ENCODE assay signal across 8 cellular contexts in the genomic region with DNA sequence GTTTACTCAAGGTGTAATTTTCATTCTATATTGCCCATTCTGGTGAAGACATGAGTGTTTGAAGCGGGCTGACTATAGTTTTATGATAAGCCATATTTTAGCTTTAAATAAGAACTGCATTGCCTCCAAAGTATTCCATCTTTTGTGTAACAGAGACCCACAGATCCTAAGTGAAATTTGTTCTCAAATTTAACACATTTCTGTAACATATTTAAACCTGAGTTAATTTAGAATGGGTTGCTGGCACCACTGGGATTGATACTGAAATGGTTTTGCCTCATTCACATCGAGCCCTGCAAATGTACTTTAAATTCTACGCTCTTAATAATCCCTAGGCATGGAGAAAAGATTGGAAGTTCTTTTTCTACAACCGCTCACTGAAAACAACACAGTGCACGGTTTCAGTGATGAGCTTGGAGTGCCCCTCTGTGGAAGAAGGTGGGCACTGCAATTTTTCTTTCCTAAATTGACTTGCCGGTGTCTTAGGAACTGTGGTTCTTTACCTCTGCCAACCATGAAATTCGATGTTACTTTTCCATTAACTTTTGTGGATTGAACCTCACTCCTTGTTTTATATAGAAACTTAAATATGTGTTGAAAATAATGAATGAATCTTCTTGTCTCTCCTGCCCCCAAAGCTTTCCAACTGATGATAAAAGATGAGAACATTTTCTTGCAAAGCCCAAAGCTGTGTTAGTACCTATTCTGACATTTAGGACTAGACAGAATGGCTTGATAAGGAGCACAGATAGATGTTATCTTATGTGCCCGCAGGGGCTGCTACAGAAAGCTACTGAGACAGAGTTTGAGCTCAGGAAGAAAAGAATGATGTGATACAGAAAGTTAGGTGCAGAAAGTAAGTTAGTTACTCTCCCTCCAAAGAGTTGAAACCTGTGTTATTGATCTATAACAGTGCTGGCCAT.
A peak's percentile ranks its signal among the peaks of the same experiment; 100 is the strongest.
DNase-seq lines count a peak whose midpoint lies in the region; ATAC-seq lines count a peak whose summit lies in the region.

No MANE protein-coding gene starts in this region.

- peaks cover 0 to 8% (median 0%) of the 10 kb centered on the region in 11 experiments; a peak in 1 of 22 replicates for H4K20me1 ChIP-seq in BLaER1 treated with 17β-estradiol and CSF1 and Interleukin-3, amounts not matched to agents 10 nM and 100 nM

- no peaks in the 10 kb centered on the region for H3K36me3 ChIP-seq in BLaER1 treated with 17β-estradiol and CSF1 and Interleukin-3, amounts not matched to agents 10 nM and 100 nM

- peak; percentile 66 for ATAC-seq in GM19035 (IDR thresholded peaks at IDR 0.05; ENCODE audit: unreplicated experiment)
- ATAC-seq in HG03432 (IDR thresholded peaks at IDR 0.05; ENCODE audit: unreplicated experiment) = peak; percentile 59

- H3K27me3 ChIP-seq in BLaER1 treated with 17β-estradiol and CSF1 and Interleukin-3, amounts not matched to agents 10 nM and 100 nM = peaks cover 33 to 40% (median 34%) of the 10 kb centered on the region in 11 experiments

- DNase-seq in NCI-H460 (ENCODE audit: extremely low read depth, low read depth) (peak; percentile 65), ecto neural progenitor cell (ENCODE audit: low spot score) (peak; percentile 63), medulla oblongata (ENCODE audit: extremely low spot score) (peak; percentile 95)
- DNase-seq in activated CD4-positive, alpha-beta T cell treated with anti-CD3 and anti-CD28 coated beads, Interleukin-2, amount 10 ng/mL, durations not matched to agents 7 days and 5 days = peak; percentile 68
- peak; percentile 6 for DNase-seq in stimulated activated CD8-positive, alpha-beta memory T cell treated with anti-CD3 and anti-CD28 coated beads, Interleukin-12 subunit alpha, Interleukin-12 subunit beta, amount 100 ng/mL, for 4 hours (ENCODE audit: low read depth)

- no peak overlapping the region; a peak in 1 of 22 replicates for H3K9ac ChIP-seq in BLaER1 treated with 17β-estradiol and CSF1 and Interleukin-3, amounts not matched to agents 10 nM and 100 nM

- peak overlapping the region; percentile 85 to 99 (median 98) for H3K4me2 ChIP-seq in BLaER1 treated with 17β-estradiol and CSF1 and Interleukin-3, amounts not matched to agents 10 nM and 100 nM

- peaks cover 56% of the 10 kb centered on the region for H3K27me3 Mint-ChIP-seq in activated CD4-positive, alpha-beta T cell treated with anti-CD3 and anti-CD28 coated beads, Interleukin-2, amount 10 ng/mL, durations not matched to agents 7 days and 5 days

- H3K27ac ChIP-seq in BLaER1 treated with 17β-estradiol and CSF1 and Interleukin-3, amounts not matched to agents 10 nM and 100 nM = no peak overlapping the region

- no peaks in the 10 kb centered on the region for H3K9me3 ChIP-seq in BLaER1 treated with 17β-estradiol and CSF1 and Interleukin-3, amounts not matched to agents 10 nM and 100 nM (replicated peaks in 1 of 11)

- CTCF ChIA-PET in activated CD4-positive, alpha-beta T cell treated with anti-CD3 and anti-CD28 coated beads, Interleukin-2, amount 10 ng/mL, durations not matched to agents 7 days and 5 days (lab: Charles Lee) = interaction anchor here (0.9 to 2.1 kb wide), 7 partner anchors 9 to 982 kb away, joined by 3 to 8 read pairs (median 4); no protein-coding TSS in a partner anchor

- peaks cover 0 to 15% (median 9%) of the 10 kb centered on the region in 10 experiments; a peak in 14 of 20 replicates for H3K4me1 ChIP-seq in BLaER1 treated with 17β-estradiol and CSF1 and Interleukin-3, amounts not matched to agents 10 nM and 100 nM

- no peaks in the 10 kb centered on the region for H3K9me3 Mint-ChIP-seq in activated CD4-positive, alpha-beta T cell treated with anti-CD3 and anti-CD28 coated beads, Interleukin-2, amount 10 ng/mL, durations not matched to agents 7 days and 5 days

- no peaks in the 10 kb centered on the region for H3K36me3 Mint-ChIP-seq in activated CD4-positive, alpha-beta T cell treated with anti-CD3 and anti-CD28 coated beads, Interleukin-2, amount 10 ng/mL, durations not matched to agents 7 days and 5 days (ENCODE audit: low read depth)

- peaks cover 10% of the 10 kb centered on the region for H3K4me1 Mint-ChIP-seq in activated CD4-positive, alpha-beta T cell treated with anti-CD3 and anti-CD28 coated beads, Interleukin-2, amount 10 ng/mL, durations not matched to agents 7 days and 5 days

- H3K27ac Mint-ChIP-seq in activated CD4-positive, alpha-beta T cell treated with anti-CD3 and anti-CD28 coated beads, Interleukin-2, amount 10 ng/mL, durations not matched to agents 7 days and 5 days = no peak overlapping the region

- POLR2A ChIA-PET in activated CD4-positive, alpha-beta T cell treated with anti-CD3 and anti-CD28 coated beads, Interleukin-2, amount 10 ng/mL, durations not matched to agents 7 days and 5 days (lab: Charles Lee) = no interaction called here

- peak overlapping the region in 8 of 10 experiments; percentile 52 to 69 (median 64); a peak in 13 of 20 replicates for H3K4me3 ChIP-seq in BLaER1 treated with 17β-estradiol and CSF1 and Interleukin-3, amounts not matched to agents 10 nM and 100 nM

- peak overlapping the region; percentile 47 for H3K4me3 Mint-ChIP-seq in activated CD4-positive, alpha-beta T cell treated with anti-CD3 and anti-CD28 coated beads, Interleukin-2, amount 10 ng/mL, durations not matched to agents 7 days and 5 days

Comparison
In these comparisons a context has a peak if more than half of its experiments do, and no peak if none do; other contexts are left out.
1. DNase-seq: peak in every context shown above with its lines; median percentile 95 in medulla oblongata; 68 in activated CD4-positive, alpha-beta T cell treated with anti-CD3 and anti-CD28 coated beads, Interleukin-2, amount 10 ng/mL, durations not matched to agents 7 days and 5 days; 65 in NCI-H460; 63 in ecto neural progenitor cell; 6 in stimulated activated CD8-positive, alpha-beta memory T cell treated with anti-CD3 and anti-CD28 coated beads, Interleukin-12 subunit alpha, Interleukin-12 subunit beta, amount 100 ng/mL, for 4 hours.